ENCODE assay signal across 16 cellular contexts in genomic region chr9:93089481-93089991, GRCh38. TPM values are rescaled to one million over a fixed set of nuclear protein-coding genes. Genes with fewer than 3 reads are reported as not detected.
DNase-seq lines count a peak whose midpoint lies in the region; ATAC-seq, FAIRE-seq and TF ChIP-seq lines count a peak whose summit lies in the region.
"Had no signal": no experiment of that assay in that cellular context is flagged by ENCODE, and none has a peak within 500 bp of the region (broad histone marks: within the 10 kb centered on the region; RNA-seq: fewer than 3 reads in every experiment).

No MANE protein-coding gene starts in this region.

- peak overlapping the region; percentile 21; the same call in 1 of the 2 replicates for H3K4me2 ChIP-seq in HepG2 (ENCODE audit: low read depth, low read length)

- intact Hi-C loops in HepG2 (cut with micrococcal nuclease; ENCODE audit: unreplicated experiment), result no loop called here

- H3K36me3 Mint-ChIP-seq in activated T-cell treated with anti-CD3 and anti-CD28 coated beads, Interleukin-2, amount 50 U/mL, for 24 hours (ENCODE audit: low read depth), result peaks cover 56% of the 10 kb centered on the region
- H3K36me3 Mint-ChIP-seq in T-cell, result peaks cover 42% of the 10 kb centered on the region
- H3K36me3 Mint-ChIP-seq in stimulated activated naive B cell treated with anti-CD40 and anti-IgM and Interleukin-4, amounts not matched to agents 10 μg/mL and 1 μg/mL and 100 μg/mL, for 72 hours, result peaks cover 24 to 50% of the 10 kb centered on the region in 2 donors

- peak overlapping the region; percentile 50 for H3K27ac Mint-ChIP-seq in activated T-cell treated with anti-CD3 and anti-CD28 coated beads, Interleukin-2, amount 50 U/mL, for 24 hours
- peak overlapping the region; percentile 59 to 96 for H3K27ac Mint-ChIP-seq in T-cell
- H3K27ac Mint-ChIP-seq in stimulated activated naive B cell treated with anti-CD40 and anti-IgM and Interleukin-4, amounts not matched to agents 10 μg/mL and 1 μg/mL and 100 μg/mL, for 72 hours, result peak overlapping the region; percentile 51
- H3K27ac Mint-ChIP-seq: WTC11 had no signal

- H3K9me3 ChIP-seq in HepG2 (ENCODE audit: low read length), result no peaks in the 10 kb centered on the region

- H3K4me1 ChIP-seq in HepG2 (ENCODE audit: insufficient read depth, low read length), result peaks cover 57% of the 10 kb centered on the region

- no peak for TF ChIP-seq CTCF in HepG2 (CRISPR knock-in tag; IDR thresholded peaks at IDR 0.05)

- BruUV-seq in HepG2 (replicated peaks; lab: Mats Ljungman, UMichigan), result no TSS peak

- POLR2A ChIA-PET in T-cell (lab: Charles Lee), result no interaction called here
- POLR2A ChIA-PET in HepG2 (lab: Yijun Ruan, JAX), result no interaction called here

- H3K9ac ChIP-seq in HepG2 (ENCODE audit: insufficient read depth, low read depth, low read length), result no peak overlapping the region

- no peak for TF ChIP-seq RAD21 in HepG2 (CRISPR knock-in tag; IDR thresholded peaks at IDR 0.05)

- CTCF ChIA-PET in T-cell (lab: Charles Lee) (interaction anchor here in 1 of 2 donors (1.3 kb wide), 1 partner anchor 19 kb away, joined by 3 read pairs; no protein-coding TSS in a partner anchor), HepG2 (lab: Yijun Ruan, JAX; ENCODE audit: low intra/inter-chr PET ratio, low total read pairs) (no interaction called here)

- no peak for TF ChIP-seq POLR2A in HepG2 (IDR thresholded peaks at IDR 0.05; ENCODE audit: insufficient read depth in 1 of 2, low read depth in 2 of 2, low read length in 2 of 2)

- H3K4me3 ChIP-seq in HepG2 (replicated peaks in 1 of 3; ENCODE audit: insufficient read depth in 1 of 3, low read depth in 2 of 3, low read length in 3 of 3), result no peak overlapping the region
- H3K4me3 ChIP-seq: lung had no signal

- H3K4me3 Mint-ChIP-seq in activated T-cell treated with anti-CD3 and anti-CD28 coated beads, Interleukin-2, amount 50 U/mL, for 24 hours, result no peak overlapping the region
- no peak overlapping the region for H3K4me3 Mint-ChIP-seq in T-cell
- H3K4me3 Mint-ChIP-seq in stimulated activated naive B cell treated with anti-CD40 and anti-IgM and Interleukin-4, amounts not matched to agents 10 μg/mL and 1 μg/mL and 100 μg/mL, for 72 hours, result no peak overlapping the region
- H3K4me3 Mint-ChIP-seq: WTC11 had no signal

- peaks cover 20% of the 10 kb centered on the region for H3K9me3 Mint-ChIP-seq in activated T-cell treated with anti-CD3 and anti-CD28 coated beads, Interleukin-2, amount 50 U/mL, for 24 hours
- H3K9me3 Mint-ChIP-seq in T-cell, result peaks cover 0 to 11% (median 6%) of the 10 kb centered on the region in 3 donors
- peaks cover 12 to 17% of the 10 kb centered on the region in 2 donors for H3K9me3 Mint-ChIP-seq in stimulated activated naive B cell treated with anti-CD40 and anti-IgM and Interleukin-4, amounts not matched to agents 10 μg/mL and 1 μg/mL and 100 μg/mL, for 72 hours

- no peak overlapping the region for H2AFZ ChIP-seq in HepG2 (ENCODE audit: low read length)

- in situ Hi-C loops in HepG2 (cut with HindIII; ENCODE audit: extremely low pct_ligation_motif_present, low pct_unique_long_range_greater_than_20kb), result no loop called here

- no peak for ATAC-seq in T-cell (replicated peaks in 1 of 4)
- no peak for ATAC-seq in HepG2
- ATAC-seq in stimulated activated naive B cell treated with anti-CD40 and anti-IgM and Interleukin-4, amounts not matched to agents 10 μg/mL and 1 μg/mL and 100 μg/mL, for 72 hours (replicated peaks), result no peak
- ATAC-seq in GM21515 (IDR thresholded peaks at IDR 0.05; ENCODE audit: unreplicated experiment), result no peak
- ATAC-seq in GM18868 (IDR thresholded peaks at IDR 0.05; ENCODE audit: unreplicated experiment), result no peak
- ATAC-seq: WTC11 had no signal

- FAIRE-seq in HepG2 (lab: Jason Lieb, UNC), result no peak
- FAIRE-seq: GM18507 had no signal

- no peaks in the 10 kb centered on the region for H3K36me3 ChIP-seq in HepG2 (replicated peaks in 1 of 2; ENCODE audit: control insufficient read depth in 1 of 2, insufficient read depth in 2 of 2, low read length in 2 of 2)

- H3K27me3 ChIP-seq in HepG2 (ENCODE audit: control insufficient read depth in 1 of 2, insufficient read depth in 2 of 2, low read length in 2 of 2), result peaks cover 1 to 5% of the 10 kb centered on the region in 2 experiments; a peak in 2 of 5 replicates

- TF ChIP-seq EP300 in HepG2 (IDR thresholded peaks at IDR 0.05; ENCODE audit: low read depth in 2 of 2, low read length in 2 of 2), result no peak
- no peak for TF ChIP-seq EP300 in HepG2 (CRISPR knock-in tag; IDR thresholded peaks at IDR 0.05; ENCODE audit: borderline replicate concordance)

- peak; percentile 25 for DNase-seq in activated T-cell treated with anti-CD3 and anti-CD28 coated beads, Interleukin-2, amount 50 U/mL, for 24 hours
- DNase-seq in activated T-cell treated with anti-CD3 and anti-CD28 coated beads for 4 hours, result no peak
- DNase-seq in T-cell, result peak in 1 of 34 experiments; percentile 17
- DNase-seq in HepG2 (ENCODE audit: low spot score), result no peak
- DNase-seq in stimulated activated naive B cell treated with anti-CD40 and anti-IgM and Interleukin-4, amounts not matched to agents 10 μg/mL and 1 μg/mL and 100 μg/mL, for 72 hours, result no peak
- DNase-seq in DMS114 treated with DMSO at 0.1 percent for 48 hours (lab: John Stamatoyannopoulos, UW; ENCODE audit: unreplicated experiment), result no peak
- DNase-seq: caudate nucleus; foreskin fibroblast; stimulated activated naive CD4-positive, alpha-beta T cell treated with Interleukin-2 at 50 U/mL for 16 hours had no signal

- no peaks in the 10 kb centered on the region for H3K79me2 ChIP-seq in HepG2 (ENCODE audit: insufficient read depth, low read length)

- no peak overlapping the region for H3K27ac ChIP-seq in HepG2 (ENCODE audit: extremely low read length, insufficient read depth, low read length)

- no peaks in the 10 kb centered on the region for H3K27me3 Mint-ChIP-seq in activated T-cell treated with anti-CD3 and anti-CD28 coated beads, Interleukin-2, amount 50 U/mL, for 24 hours
- no peaks in the 10 kb centered on the region for H3K27me3 Mint-ChIP-seq in T-cell
- H3K27me3 Mint-ChIP-seq in stimulated activated naive B cell treated with anti-CD40 and anti-IgM and Interleukin-4, amounts not matched to agents 10 μg/mL and 1 μg/mL and 100 μg/mL, for 72 hours, result no peaks in the 10 kb centered on the region

- H4K20me1 ChIP-seq in HepG2 (ENCODE audit: insufficient read depth, low read length), result no peaks in the 10 kb centered on the region

- peaks cover 73% of the 10 kb centered on the region for H3K4me1 Mint-ChIP-seq in activated T-cell treated with anti-CD3 and anti-CD28 coated beads, Interleukin-2, amount 50 U/mL, for 24 hours (ENCODE audit: low read depth)
- H3K4me1 Mint-ChIP-seq in T-cell, result peaks cover 49 to 57% (median 55%) of the 10 kb centered on the region in 3 donors
- peaks cover 35 to 55% of the 10 kb centered on the region in 2 donors for H3K4me1 Mint-ChIP-seq in stimulated activated naive B cell treated with anti-CD40 and anti-IgM and Interleukin-4, amounts not matched to agents 10 μg/mL and 1 μg/mL and 100 μg/mL, for 72 hours

- 52% methylated on average over 12 of the region's 12 CpGs for WGBS in HepG2 (ENCODE audit: low lambda C conversion rate)

RNA-seq across cellular contexts. Expression of gene CARD19, which starts 6.5 kb away (rescaled TPM):
- total RNA-seq in T-cell (10 to 100 TPM; 39.7 to 98.5 (median 72.8) TPM), HepG2 (2016; rRNA removed; fragmentation: Illumina TruSeq; extraction: Trizol) (15.2 and 18.4 TPM in 2 replicates)
- 15.8 and 20.2 TPM in 2 replicates for total RNA-seq in HepG2 (2016; cell fraction: cytosol; rRNA removed; fragmentation: Illumina TruSeq; extraction: Trizol; ENCODE audit: low read depth)
- total RNA-seq in HepG2 (2016; cell fraction: insoluble cytoplasmic fraction; rRNA removed; fragmentation: Illumina TruSeq; extraction: Trizol), result 18.6 and 20.5 TPM in 2 replicates
- 17.3 and 29.5 TPM in 2 replicates for total RNA-seq in HepG2 (2016; cell fraction: membrane; rRNA removed; fragmentation: Illumina TruSeq; extraction: Trizol)
- total RNA-seq in HepG2 (2016; cell fraction: nucleus; rRNA removed; fragmentation: Illumina TruSeq; extraction: Trizol), result 8.3 and 12.2 TPM in 2 replicates
- polyA plus RNA-seq in HepG2 (2011; rRNA removed), result 47.2 and 62.0 TPM in 2 replicates
- 33.8 and 73.1 TPM in 2 replicates for polyA plus RNA-seq in HepG2 (2011; cell fraction: cytosol; rRNA removed)
- polyA plus RNA-seq in HepG2 (2011; cell fraction: nucleus; rRNA removed), result 101 and 106 TPM in 2 replicates
- polyA plus RNA-seq in HepG2 (2012), result 14.6 TPM in 2 replicates
- polyA plus RNA-seq in HepG2 (2016; cell fraction: cytosol; fragmentation: Illumina TruSeq; extraction: Trizol; ENCODE audit: low read depth), result 16.0 and 27.0 TPM in 2 replicates
- 14.7 and 18.5 TPM in 2 replicates for polyA plus RNA-seq in HepG2 (2016; cell fraction: insoluble cytoplasmic fraction; fragmentation: Illumina TruSeq; extraction: Trizol; ENCODE audit: low read depth)
- polyA plus RNA-seq in HepG2 (2016; cell fraction: membrane; fragmentation: Illumina TruSeq; extraction: Trizol; ENCODE audit: low read depth), result 13.4 and 18.5 TPM in 2 replicates
- polyA plus RNA-seq in HepG2 (2016; cell fraction: nucleus; fragmentation: Illumina TruSeq; extraction: Trizol; ENCODE audit: insufficient read depth, low read depth), result 25.1 and 25.9 TPM in 2 replicates
- polyA minus RNA-seq in HepG2 (2011; rRNA and poly(A)+ RNA removed; ENCODE audit: low replicate concordance), result 11.5 and 28.1 TPM in 2 replicates
- 14.0 and 17.6 TPM in 2 replicates for polyA minus RNA-seq in HepG2 (2011; cell fraction: cytosol; rRNA and poly(A)+ RNA removed)
- 11.3 and 12.8 TPM in 2 replicates for polyA minus RNA-seq in HepG2 (2011; cell fraction: nucleus; rRNA and poly(A)+ RNA removed)

RNA-seq across cellular contexts. Expression of gene SUSD3, which starts 31.0 kb away (rescaled TPM):
- total RNA-seq in T-cell (10 to 100 TPM; 39.6 to 79.2 (median 71.2) TPM), HepG2 (2016; rRNA removed; fragmentation: Illumina TruSeq; extraction: Trizol) (6.0 and 7.0 TPM in 2 replicates)
- 10.2 and 12.4 TPM in 2 replicates for total RNA-seq in HepG2 (2016; cell fraction: cytosol; rRNA removed; fragmentation: Illumina TruSeq; extraction: Trizol; ENCODE audit: low read depth)
- 6.3 and 8.8 TPM in 2 replicates for total RNA-seq in HepG2 (2016; cell fraction: insoluble cytoplasmic fraction; rRNA removed; fragmentation: Illumina TruSeq; extraction: Trizol)
- 10.0 and 14.6 TPM in 2 replicates for total RNA-seq in HepG2 (2016; cell fraction: membrane; rRNA removed; fragmentation: Illumina TruSeq; extraction: Trizol)
- total RNA-seq in HepG2 (2016; cell fraction: nucleus; rRNA removed; fragmentation: Illumina TruSeq; extraction: Trizol), result 4.9 and 5.2 TPM in 2 replicates
- 9.1 and 11.7 TPM in 2 replicates for polyA plus RNA-seq in HepG2 (2011; rRNA removed)
- 6.2 and 9.7 TPM in 2 replicates for polyA plus RNA-seq in HepG2 (2011; cell fraction: cytosol; rRNA removed)
- polyA plus RNA-seq in HepG2 (2011; cell fraction: nucleus; rRNA removed), result 4.6 and 5.9 TPM in 2 replicates
- 4.2 and 5.4 TPM in 2 replicates for polyA plus RNA-seq in HepG2 (2012)
- 12.5 and 16.5 TPM in 2 replicates for polyA plus RNA-seq in HepG2 (2016; cell fraction: cytosol; fragmentation: Illumina TruSeq; extraction: Trizol; ENCODE audit: low read depth)
- 5.3 and 7.1 TPM in 2 replicates for polyA plus RNA-seq in HepG2 (2016; cell fraction: insoluble cytoplasmic fraction; fragmentation: Illumina TruSeq; extraction: Trizol; ENCODE audit: low read depth)
- polyA plus RNA-seq in HepG2 (2016; cell fraction: membrane; fragmentation: Illumina TruSeq; extraction: Trizol; ENCODE audit: low read depth), result 12.6 and 14.6 TPM in 2 replicates
- polyA plus RNA-seq in HepG2 (2016; cell fraction: nucleus; fragmentation: Illumina TruSeq; extraction: Trizol; ENCODE audit: insufficient read depth, low read depth), result 9.7 and 10.7 TPM in 2 replicates
- 7.9 TPM in 1 of 2 replicates, not detected in the other for polyA minus RNA-seq in HepG2 (2011; rRNA and poly(A)+ RNA removed; ENCODE audit: low replicate concordance)
- 1.8 and 2.8 TPM in 2 replicates for polyA minus RNA-seq in HepG2 (2011; cell fraction: cytosol; rRNA and poly(A)+ RNA removed)
- polyA minus RNA-seq in HepG2 (2011; cell fraction: nucleus; rRNA and poly(A)+ RNA removed), result 0.90 and 0.99 TPM in 2 replicates
- total RNA-seq: HT1080, MCF 10A had no signal

RNA-seq across cellular contexts. Expression of gene NINJ1, which starts 44.5 kb away (rescaled TPM):
- 100 to 1,000 TPM in 1 of 5 donors, 10 to 100 TPM in 4; 29.2 to 110 (median 32.0) TPM for total RNA-seq in T-cell
- total RNA-seq in HepG2 (2016; rRNA removed; fragmentation: Illumina TruSeq; extraction: Trizol), result 77.1 and 92.1 TPM in 2 replicates
- 104 and 127 TPM in 2 replicates for total RNA-seq in HepG2 (2016; cell fraction: cytosol; rRNA removed; fragmentation: Illumina TruSeq; extraction: Trizol; ENCODE audit: low read depth)
- total RNA-seq in HepG2 (2016; cell fraction: insoluble cytoplasmic fraction; rRNA removed; fragmentation: Illumina TruSeq; extraction: Trizol), result 66.8 and 94.8 TPM in 2 replicates
- total RNA-seq in HepG2 (2016; cell fraction: membrane; rRNA removed; fragmentation: Illumina TruSeq; extraction: Trizol), result 149 and 180 TPM in 2 replicates
- 48.9 and 58.7 TPM in 2 replicates for total RNA-seq in HepG2 (2016; cell fraction: nucleus; rRNA removed; fragmentation: Illumina TruSeq; extraction: Trizol)
- 81.2 and 109 TPM in 2 replicates for polyA plus RNA-seq in HepG2 (2011; rRNA removed)
- 83.2 and 110 TPM in 2 replicates for polyA plus RNA-seq in HepG2 (2011; cell fraction: cytosol; rRNA removed)
- polyA plus RNA-seq in HepG2 (2011; cell fraction: nucleus; rRNA removed), result 62.3 and 83.6 TPM in 2 replicates
- polyA plus RNA-seq in HepG2 (2012), result 77.3 and 145 TPM in 2 replicates
- polyA plus RNA-seq in HepG2 (2016; cell fraction: cytosol; fragmentation: Illumina TruSeq; extraction: Trizol; ENCODE audit: low read depth), result 196 and 226 TPM in 2 replicates
- polyA plus RNA-seq in HepG2 (2016; cell fraction: insoluble cytoplasmic fraction; fragmentation: Illumina TruSeq; extraction: Trizol; ENCODE audit: low read depth), result 104 and 130 TPM in 2 replicates
- polyA plus RNA-seq in HepG2 (2016; cell fraction: membrane; fragmentation: Illumina TruSeq; extraction: Trizol; ENCODE audit: low read depth), result 235 and 242 TPM in 2 replicates
- 122 and 127 TPM in 2 replicates for polyA plus RNA-seq in HepG2 (2016; cell fraction: nucleus; fragmentation: Illumina TruSeq; extraction: Trizol; ENCODE audit: insufficient read depth, low read depth)
- 22.5 and 101 TPM in 2 replicates for polyA minus RNA-seq in HepG2 (2011; rRNA and poly(A)+ RNA removed; ENCODE audit: low replicate concordance)
- polyA minus RNA-seq in HepG2 (2011; cell fraction: cytosol; rRNA and poly(A)+ RNA removed), result 26.1 and 26.7 TPM in 2 replicates
- 17.8 and 21.8 TPM in 2 replicates for polyA minus RNA-seq in HepG2 (2011; cell fraction: nucleus; rRNA and poly(A)+ RNA removed)
